ENCODE assay signal across 1 cellular context in genomic region chr20:59805266-59805665, GRCh38.
TF ChIP-seq lines count a peak whose summit lies in the region.

No MANE protein-coding gene starts in this region.

TF ChIP-seq in SK-N-SH treated with all-trans-retinoic acid at 6 μM for 48 hours, 23 proteins besides CTCF, POLR2A, EP300 and RAD21 (continued from another document):
- TF ChIP-seq PATZ1 (CRISPR knock-in tag; IDR thresholded peaks at IDR 0.05; ENCODE audit: borderline replicate concordance) (no peak), PPARA (CRISPR knock-in tag; IDR thresholded peaks at IDR 0.05; ENCODE audit: borderline replicate concordance) (no peak), TOX (CRISPR knock-in tag; IDR thresholded peaks at IDR 0.05; ENCODE audit: borderline replicate concordance) (no peak), ZNF8 (CRISPR knock-in tag; IDR thresholded peaks at IDR 0.05) (no peak), OSR1 (CRISPR knock-in tag; IDR thresholded peaks at IDR 0.05) (no peak)
